8 cellular contexts compared by ENCODE assay signal in genomic region chr3:158731938-158732855, GRCh38. TPM values are rescaled to one million over a fixed set of nuclear protein-coding genes. Genes with fewer than 3 reads are reported as not detected.
A peak's percentile ranks its signal among the peaks of the same experiment; 100 is the strongest.
DNase-seq lines count a peak whose midpoint lies in the region; ATAC-seq, FAIRE-seq and TF ChIP-seq lines count a peak whose summit lies in the region.

TSS of gene RARRES1 (minus strand) at chr3:158732457. CDS start at chr3:158732415, 42 bp downstream.

- no peak within 1 kb of the TSS for H3K27ac Mint-ChIP-seq in MCF 10A (ENCODE audit: low read depth, unreplicated experiment)

- DNase-seq in A549 (ENCODE audit: low read depth in 1 of 2, low spot score in 1 of 2) (peak; percentile 60 to 70), Peyer's patch (peak; percentile 50 to 86 (median 85)), MCF 10A (ENCODE audit: unreplicated experiment) (peak; percentile 50), iPS-NIHi7 (ENCODE audit: extremely low spot score) (peak; percentile 61)
- no peak for DNase-seq in central memory CD4-positive, alpha-beta T cell

- H3K36me3 ChIP-seq in Peyer's patch (no peaks in the 10 kb centered on the region), skeletal muscle tissue (ENCODE audit: control insufficient read depth in 3 of 3, insufficient read depth in 3 of 3, low read length in 3 of 3) (peaks cover 0 to 10% (median 5%) of the 10 kb centered on the region in 3 donors)

- H3K9ac ChIP-seq in skeletal muscle tissue (ENCODE audit: low read depth in 1 of 3, low read length in 3 of 3), result peak within 1 kb of the TSS; percentile 47 to 74 (median 53)

- BruUV-seq in MCF 10A (replicated peaks; lab: Mats Ljungman, UMichigan), result no TSS peak

- CTCF ChIA-PET in A549 (lab: Yijun Ruan, JAX) (interaction anchor here (0.9 to 11.7 kb wide), 2 partner anchors 58 to 88 kb away, joined by 4 to 202 read pairs; no protein-coding TSS in a partner anchor), MCF 10A (lab: Yijun Ruan, JAX) (interaction anchor here (7.2 kb wide), 1 partner anchor 58 kb away, joined by 238 read pairs; no protein-coding TSS in a partner anchor)

- 53% methylated on average over 5 of the region's 101 CpGs for WGBS in A549 (ENCODE audit: missing lambda C conversion rate)

- H3K4me3 Mint-ChIP-seq in MCF 10A (ENCODE audit: unreplicated experiment), result peak within 1 kb of the TSS; percentile 64

- POLR2A ChIA-PET in A549 (lab: Yijun Ruan, JAX), result interaction anchor here (1.4 kb wide), 1 partner anchor 57 kb away, joined by 3 read pairs; no protein-coding TSS in a partner anchor
- POLR2A ChIA-PET in MCF 10A (lab: Yijun Ruan, JAX), result no interaction called here

- H3K4me1 ChIP-seq in A549, result peaks cover 27% of the 10 kb centered on the region
- H3K4me1 ChIP-seq in Peyer's patch, result peaks cover 0 to 22% (median 12%) of the 10 kb centered on the region in 4 donors
- H3K4me1 ChIP-seq in skeletal muscle tissue (ENCODE audit: control insufficient read depth in 3 of 3, insufficient read depth in 3 of 3, low read length in 3 of 3), result peaks cover 13 to 19% (median 14%) of the 10 kb centered on the region in 3 donors

- FAIRE-seq in A549 (lab: Jason Lieb, UNC), result no peak

- intact Hi-C loops in MCF 10A (cut with micrococcal nuclease), result no loop called here

- peaks cover 12% of the 10 kb centered on the region for H3K9me3 ChIP-seq in A549
- H3K9me3 ChIP-seq in Peyer's patch, result no peaks in the 10 kb centered on the region
- H3K9me3 ChIP-seq in skeletal muscle tissue (ENCODE audit: control insufficient read depth in 3 of 3, low read length in 3 of 3), result peaks cover 3 to 8% (median 5%) of the 10 kb centered on the region in 3 donors

- no peaks in the 10 kb centered on the region for H3K27me3 Mint-ChIP-seq in MCF 10A (ENCODE audit: insufficient read depth, unreplicated experiment)

- no peaks in the 10 kb centered on the region for H3K4me1 Mint-ChIP-seq in MCF 10A (ENCODE audit: insufficient read depth, unreplicated experiment)

- H3K27me3 ChIP-seq in Peyer's patch (no peaks in the 10 kb centered on the region), skeletal muscle tissue (ENCODE audit: control insufficient read depth in 3 of 3, insufficient read depth in 3 of 3, low read length in 3 of 3) (no peaks in the 10 kb centered on the region)

- TF ChIP-seq CTCF in A549 (IDR thresholded peaks at IDR 0.05) (no peak), Peyer's patch (IDR thresholded peaks at IDR 0.05) (peak in 3 of 6 experiments; percentile 6 to 11 (median 6)), MCF 10A (IDR thresholded peaks at IDR 0.05; ENCODE audit: unreplicated experiment) (no peak)

- H3K9me3 Mint-ChIP-seq in MCF 10A (ENCODE audit: unreplicated experiment), result no peaks in the 10 kb centered on the region

- TF ChIP-seq RAD21 in A549 (conservative IDR thresholded peaks at IDR 0.05 in 1 of 2, IDR thresholded peaks at IDR 0.05 in 1 of 2), result peak in 1 of 2 experiments; percentile 23; a peak in 2 of 5 replicates

- H3K36me3 Mint-ChIP-seq in MCF 10A (ENCODE audit: insufficient read depth, unreplicated experiment), result no peaks in the 10 kb centered on the region

- ATAC-seq in A549, result peak; percentile 81 to 91
- peak; percentile 54 for ATAC-seq in GM18520 (IDR thresholded peaks at IDR 0.05; ENCODE audit: unreplicated experiment)
- ATAC-seq in HG03025 (IDR thresholded peaks at IDR 0.05; ENCODE audit: low FRiP score, unreplicated experiment), result peak; percentile 68

- TF ChIP-seq POLR2A in A549 (IDR thresholded peaks at IDR 0.05; ENCODE audit: low read length) (no peak; the same call in 1 of the 2 replicates), Peyer's patch (IDR thresholded peaks at IDR 0.05) (peak; percentile 9 to 19)

- H3K4me2 ChIP-seq in A549, result peak within 1 kb of the TSS; percentile 75

- no peak for TF ChIP-seq EP300 in A549 (IDR thresholded peaks at IDR 0.05)

- peak within 1 kb of the TSS; percentile 85 to 92 for H3K27ac ChIP-seq in A549
- peak within 1 kb of the TSS; percentile 61 to 76 (median 74) for H3K27ac ChIP-seq in Peyer's patch
- H3K27ac ChIP-seq in skeletal muscle tissue (ENCODE audit: low read depth, low read length), result peak within 1 kb of the TSS; percentile 19

- H3K4me3 ChIP-seq in A549 (peak within 1 kb of the TSS; percentile 72), Peyer's patch (peak within 1 kb of the TSS; percentile 51 to 84 (median 66)), skeletal muscle tissue (ENCODE audit: low read length in 3 of 3) (peak within 1 kb of the TSS; percentile 63 to 77 (median 70))

TF ChIP-seq in A549, 52 proteins besides CTCF, POLR2A, EP300 and RAD21 (continues in another document):
- TF ChIP-seq, protein P1, sequence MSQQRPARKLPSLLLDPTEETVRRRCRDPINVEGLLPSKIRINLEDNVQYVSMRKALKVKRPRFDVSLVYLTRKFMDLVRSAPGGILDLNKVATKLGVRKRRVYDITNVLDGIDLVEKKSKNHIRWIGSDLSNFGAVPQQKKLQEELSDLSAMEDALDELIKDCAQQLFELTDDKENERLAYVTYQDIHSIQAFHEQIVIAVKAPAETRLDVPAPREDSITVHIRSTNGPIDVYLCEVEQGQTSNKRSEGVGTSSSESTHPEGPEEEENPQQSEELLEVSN (IDR thresholded peaks at IDR 0.05; ENCODE audit: borderline replicate concordance, low read depth), result peak; percentile 87
- no peak for TF ChIP-seq ESRRA (IDR thresholded peaks at IDR 0.05; ENCODE audit: borderline replicate concordance, low read length)
- TF ChIP-seq RFX5 (IDR thresholded peaks at IDR 0.05), result no peak
- TF ChIP-seq FOSL2 (IDR thresholded peaks at IDR 0.05), result no peak
- TF ChIP-seq FOSL2 (CRISPR knock-in tag; IDR thresholded peaks at IDR 0.05), result 0 out of 2 replicates have a peak, but pooled peaks have one; percentile 14
- TF ChIP-seq ZC3H11A (IDR thresholded peaks at IDR 0.05), result no peak
- no peak for TF ChIP-seq ATOH8 (CRISPR knock-in tag; IDR thresholded peaks at IDR 0.05; ENCODE audit: low read depth)
- no peak for TF ChIP-seq ELK1 (IDR thresholded peaks at IDR 0.05; ENCODE audit: low read depth, low read length)
- TF ChIP-seq MAFK (IDR thresholded peaks at IDR 0.05; ENCODE audit: partially characterized antibody), result no peak
- TF ChIP-seq MAZ (IDR thresholded peaks at IDR 0.05; ENCODE audit: borderline replicate concordance, low read depth, low read length), result no peak
- TF ChIP-seq HOXB13 (CRISPR knock-in tag; IDR thresholded peaks at IDR 0.05; ENCODE audit: low read depth), result no peak
- no peak; the same call in 2 of the 3 replicates for TF ChIP-seq SMC3 (IDR thresholded peaks at IDR 0.05)
- no peak for TF ChIP-seq SREBF2 (IDR thresholded peaks at IDR 0.05)
- TF ChIP-seq ZFP36 (IDR thresholded peaks at IDR 0.05; ENCODE audit: borderline replicate concordance, partially characterized antibody), result no peak
- peak; percentile 81 for TF ChIP-seq MAX (IDR thresholded peaks at IDR 0.05)
- no peak for TF ChIP-seq TP53 (CRISPR knock-in tag; IDR thresholded peaks at IDR 0.05)
- no peak for TF ChIP-seq ZNF302 (CRISPR knock-in tag; IDR thresholded peaks at IDR 0.05)
- no peak for TF ChIP-seq GATA3 (IDR thresholded peaks at IDR 0.05; ENCODE audit: borderline replicate concordance)
- TF ChIP-seq BCL3 (IDR thresholded peaks at IDR 0.05), result peak; percentile 69; the same call in 1 of the 3 replicates
- peak; percentile 35; the same call in 1 of the 2 replicates for TF ChIP-seq PHF8 (IDR thresholded peaks at IDR 0.05; ENCODE audit: borderline replicate concordance, low read depth)
- TF ChIP-seq MYC (IDR thresholded peaks at IDR 0.05; ENCODE audit: borderline replicate concordance, low read length), result no peak
- TF ChIP-seq BHLHE40 (IDR thresholded peaks at IDR 0.05; ENCODE audit: low read depth, low read length), result no peak
- TF ChIP-seq CHD2 (IDR thresholded peaks at IDR 0.05; ENCODE audit: low read length, partially characterized antibody), result no peak
- no peak for TF ChIP-seq HOXA7 (CRISPR knock-in tag; IDR thresholded peaks at IDR 0.05)
- TF ChIP-seq JUNB (IDR thresholded peaks at IDR 0.05), result no peak

RNA-seq across cellular contexts. Expression of gene RARRES1, which starts in this region (rescaled TPM):
- 33.4 and 38.4 TPM in 2 replicates for polyA plus RNA-seq in A549 (2011; rRNA removed)
- 2.5 and 3.5 TPM in 2 replicates for polyA plus RNA-seq in A549 (2012; cell fraction: cytosol; rRNA removed)
- 5.2 and 5.5 TPM in 2 replicates for polyA plus RNA-seq in A549 (2012; cell fraction: nucleus; rRNA removed)
- polyA plus RNA-seq in A549 (2017; fragmentation: RNase III; extraction: RNeasy Plus Mini Kit Qiagen cat#74134 plus additional on column Dnase treatment), result 8.5 to 16.6 TPM (median 10.9 TPM) in 3 replicates
- 2.9 and 3.5 TPM in 2 replicates for polyA minus RNA-seq in A549 (2011; rRNA and poly(A)+ RNA removed)
- 100 to 1,000 TPM in 2 of 4 donors, 10 to 100 TPM in 2; 11.6 to 225 (median 84.9) TPM for total RNA-seq in Peyer's patch
- total RNA-seq in MCF 10A (2022), result not detected in 2 replicates
- total RNA-seq in skeletal muscle tissue, result 1.6 TPM

Comparison
In these comparisons a context has a peak if more than half of its experiments do, and no peak if none do; other contexts are left out.
1. Peak in DNase-seq in MCF 10A; RNA of the gene not detected or under 1 TPM.
2. H3K27ac ChIP-seq: peak in every context shown above with its lines; median percentile 88 in A549; 74 in Peyer's patch; 19 in skeletal muscle tissue.